Comparison of ENCODE assay signal across 10 cellular contexts in genomic region chr1:55209247-55209646, GRCh38. TPM values are rescaled to one million over a fixed set of nuclear protein-coding genes. Genes with fewer than 3 reads are reported as not detected.
A peak's percentile ranks its signal among the peaks of the same experiment; 100 is the strongest.
DNase-seq lines count a peak whose midpoint lies in the region; ATAC-seq and TF ChIP-seq lines count a peak whose summit lies in the region.
"Had no signal": no experiment of that assay in that cellular context is flagged by ENCODE, and none has a peak within 500 bp of the region (broad histone marks: within the 10 kb centered on the region; RNA-seq: fewer than 3 reads in every experiment).

No MANE protein-coding gene starts in this region.

- H3K79me1 ChIP-seq in neuronal stem cell (ENCODE audit: low read depth, low read length): no peaks in the 10 kb centered on the region

- H3K23ac ChIP-seq in neuronal stem cell (ENCODE audit: low read depth, low read length, poor library complexity): no peak overlapping the region

- peak; percentile 24 for ATAC-seq in GM21360 (IDR thresholded peaks at IDR 0.05; ENCODE audit: unreplicated experiment)
- no peak for ATAC-seq in HG03097 (IDR thresholded peaks at IDR 0.05; ENCODE audit: low FRiP score, unreplicated experiment)

- H3K4me3 Mint-ChIP-seq in Calu3 (ENCODE audit: low read depth, unreplicated experiment) (no peak overlapping the region), immature natural killer cell (peak overlapping the region in 4 of 5 donors; percentile 3 to 49 (median 34))
- H3K4me3 Mint-ChIP-seq: T-helper 1 cell treated with Interleukin-12 subunit alpha and Interleukin-12 subunit beta and Interleukin-4 antibody, amounts not matched to agents 30 μg/mL and 1 μg/mL, for 36 hours had no signal

- no TSS peak for BruUV-seq in Calu3 (replicated peaks; lab: Mats Ljungman, UMichigan)

- H3K27ac ChIP-seq in neuronal stem cell (replicated peaks; ENCODE audit: low read length): no peak overlapping the region

- no peak overlapping the region for H3K4ac ChIP-seq in neuronal stem cell (ENCODE audit: low read length)

- H2BK120ac ChIP-seq in neuronal stem cell (ENCODE audit: low read depth, low read length): no peak overlapping the region

- no peak overlapping the region for H4K91ac ChIP-seq in neuronal stem cell (ENCODE audit: low read depth, low read length, poor library complexity)

- WGBS in neuronal stem cell (ENCODE audit: extremely low coverage in 2 of 2, insufficient read length in 2 of 2, insufficient replicate concordance in 1 of 2), 2 donors: no CpG with 5 or more reads among the region's 2 CpGs

- no peak overlapping the region for H2BK5ac ChIP-seq in neuronal stem cell (ENCODE audit: low read length)

- H2BK12ac ChIP-seq in neuronal stem cell (ENCODE audit: low read length): no peak overlapping the region

- no peak overlapping the region for H2AK5ac ChIP-seq in neuronal stem cell (ENCODE audit: low read depth, low read length)

- H3K4me1 Mint-ChIP-seq in Calu3 (ENCODE audit: low read depth, unreplicated experiment) (peaks cover 63% of the 10 kb centered on the region), immature natural killer cell (peaks cover 77 to 91% of the 10 kb centered on the region in 2 donors)

- H2AFZ ChIP-seq in neuronal stem cell (ENCODE audit: low read length): no peak overlapping the region

- no peak overlapping the region for H4K8ac ChIP-seq in neuronal stem cell (ENCODE audit: low read depth, low read length)

- no peak overlapping the region for H3K9ac ChIP-seq in neuronal stem cell (ENCODE audit: low read depth, low read length, poor library complexity)

- peaks cover 2 to 23% of the 10 kb centered on the region in 2 donors for H3K4me1 ChIP-seq in neuronal stem cell (ENCODE audit: control insufficient read depth in 2 of 2, insufficient read depth in 1 of 2, low read depth in 1 of 2, low read length in 2 of 2)

- no peak overlapping the region for H2BK15ac ChIP-seq in neuronal stem cell (ENCODE audit: low read length)

- H3K9me3 Mint-ChIP-seq in Calu3 (ENCODE audit: low read depth, unreplicated experiment) (no peaks in the 10 kb centered on the region), immature natural killer cell (no peaks in the 10 kb centered on the region)
- H3K9me3 Mint-ChIP-seq: T-helper 1 cell treated with Interleukin-12 subunit alpha and Interleukin-12 subunit beta and Interleukin-4 antibody, amounts not matched to agents 30 μg/mL and 1 μg/mL, for 36 hours had no signal

- intact Hi-C loops in Calu3 (cut with micrococcal nuclease; ENCODE audit: unreplicated experiment): loop anchor here (5.0 kb wide), 1 partner anchor 37 kb away; no protein-coding TSS in a partner anchor

- H3K4me2 ChIP-seq in neuronal stem cell (ENCODE audit: insufficient read depth, low read length, poor library complexity, severe bottlenecking): no peak overlapping the region

- no peak for TF ChIP-seq CTCF in Calu3 (IDR thresholded peaks at IDR 0.05; ENCODE audit: unreplicated experiment)

- H3K27ac Mint-ChIP-seq in Calu3 (ENCODE audit: unreplicated experiment) (peak overlapping the region; percentile 34), immature natural killer cell (peak overlapping the region; percentile 64 to 88 (median 83))
- H3K27ac Mint-ChIP-seq: T-helper 1 cell treated with Interleukin-12 subunit alpha and Interleukin-12 subunit beta and Interleukin-4 antibody, amounts not matched to agents 30 μg/mL and 1 μg/mL, for 36 hours had no signal

- no peaks in the 10 kb centered on the region for H3K9me3 ChIP-seq in neuronal stem cell (replicated peaks in 1 of 2; ENCODE audit: control insufficient read depth in 2 of 2, insufficient read depth in 1 of 2, low read depth in 1 of 2, low read length in 2 of 2)

- no peak overlapping the region for H3K14ac ChIP-seq in neuronal stem cell (ENCODE audit: low read length)

- peaks cover 0 to 24% of the 10 kb centered on the region in 2 donors for H3K36me3 ChIP-seq in neuronal stem cell (replicated peaks in 1 of 2; ENCODE audit: control insufficient read depth in 2 of 2, insufficient read depth in 2 of 2, low read length in 2 of 2)

- CTCF ChIA-PET in Calu3 (lab: Charles Lee): no interaction called here

- H3K36me3 Mint-ChIP-seq in Calu3 (ENCODE audit: insufficient read depth, unreplicated experiment): peaks cover 22% of the 10 kb centered on the region
- H3K36me3 Mint-ChIP-seq in immature natural killer cell: peaks cover 0 to 5% (median 0%) of the 10 kb centered on the region in 3 donors

- no peak overlapping the region for H3K18ac ChIP-seq in neuronal stem cell (ENCODE audit: low read length)

- no peaks in the 10 kb centered on the region for H3K27me3 Mint-ChIP-seq in Calu3 (ENCODE audit: unreplicated experiment)
- peaks cover 0 to 4% (median 3%) of the 10 kb centered on the region in 3 donors for H3K27me3 Mint-ChIP-seq in immature natural killer cell (ENCODE audit: low read depth in 3 of 3)

- H3K4me3 ChIP-seq in neuronal stem cell (ENCODE audit: low read length in 2 of 2): no peak overlapping the region

- H3K27me3 ChIP-seq in neuronal stem cell (ENCODE audit: control insufficient read depth in 3 of 3, insufficient read depth in 3 of 3, low read depth in 1 of 3, low read length in 3 of 3): no peaks in the 10 kb centered on the region

- DNase-seq in Calu3 (no peak), RKO (ENCODE audit: low spot score) (peak; percentile 38), immature natural killer cell (peak in 2 of 3 donors; percentile 5 to 30), iPS-NIHi7 (ENCODE audit: extremely low spot score) (no peak), iPS-NIHi11 (ENCODE audit: low spot score) (no peak), neuronal stem cell (ENCODE audit: low spot score) (no peak)
- DNase-seq: NCI-H2081 treated with DMSO at 0.1 percent for 48 hours had no signal

RNA-seq across cellular contexts. Expression of gene USP24, which starts 5.9 kb away (rescaled TPM):
- total RNA-seq in Calu3 (2022): 40.3 and 45.3 TPM in 2 replicates
- 10 to 100 TPM in 1 of 3 donors, 1 to 10 TPM in 2; 3.0 to 10.1 (median 3.7) TPM for polyA plus RNA-seq in immature natural killer cell
- polyA plus RNA-seq in neuronal stem cell (2013, experiment 1 of 2): 11.9 TPM
- polyA plus RNA-seq in neuronal stem cell (2013, experiment 2 of 2): 11.3 TPM

Comparison
In these comparisons a context has a peak if more than half of its experiments do, and no peak if none do; other contexts are left out.
1. DNase-seq: peak in RKO (single experiment) and immature natural killer cell (2 of 3); none in Calu3 (single experiment), iPS-NIHi7 (single experiment), iPS-NIHi11 (single experiment) and neuronal stem cell (single experiment).